Comparison of ENCODE assay signal across 9 cellular contexts in the genomic region with DNA sequence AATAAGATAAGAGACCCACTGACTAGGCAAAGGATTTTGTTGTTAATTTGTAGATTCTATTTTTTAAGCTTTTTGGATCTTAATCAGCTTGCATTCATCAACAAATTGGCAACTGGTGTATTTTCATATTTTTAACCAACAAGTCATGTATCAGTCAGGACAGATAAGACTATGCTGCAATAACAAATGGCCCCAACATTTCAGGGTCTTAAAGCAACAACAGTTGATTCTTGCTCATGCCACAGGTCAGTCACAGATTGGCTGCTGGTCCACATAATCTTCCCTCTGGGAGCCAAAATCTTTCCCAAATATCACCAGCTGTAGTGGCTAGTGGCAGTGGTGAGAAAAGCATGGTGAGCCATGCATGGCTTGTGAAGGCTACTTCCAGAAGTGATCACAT. TPM values are rescaled to one million over a fixed set of nuclear protein-coding genes. Genes with fewer than 3 reads are reported as not detected.
"Had no signal": no experiment of that assay in that cellular context is flagged by ENCODE, and none has a peak within 500 bp of the region (broad histone marks: within the 10 kb centered on the region; RNA-seq: fewer than 3 reads in every experiment).

No MANE protein-coding gene starts in this region.

- H3K27ac Mint-ChIP-seq: IgD-negative memory B cell had no signal

- ATAC-seq: K562 had no signal

- FAIRE-seq: HTR-8/SVneo, K562 had no signal

- DNase-seq: IMR-90, KBM-7, KG1 had no signal

- H3K4me3 ChIP-seq: K562 had no signal

- H3K36me3 Mint-ChIP-seq: IgD-negative memory B cell had no signal

- H3K4me3 Mint-ChIP-seq: IgD-negative memory B cell had no signal

- H3K27ac ChIP-seq: HL-60 had no signal

- H3K4me1 Mint-ChIP-seq: IgD-negative memory B cell had no signal

RNA-seq across cellular contexts. Expression of gene SERPINA12, which starts 21.9 kb away (rescaled TPM):
- total RNA-seq: HT-29, HT1080, IMR-90, K562 had no signal
- polyA plus RNA-seq: IgD-negative memory B cell, IMR-90, K562 had no signal

RNA-seq across cellular contexts. Expression of gene SERPINA4, which starts 30.1 kb away (rescaled TPM):
- total RNA-seq: HT1080, IMR-90, K562 had no signal
- polyA plus RNA-seq: IgD-negative memory B cell, IMR-90, K562 had no signal

RNA-seq across cellular contexts. Expression of gene SERPINA5, which starts 50.0 kb away (rescaled TPM):
- total RNA-seq: HT1080, IMR-90 had no signal
- polyA plus RNA-seq: IgD-negative memory B cell, IMR-90, K562 had no signal

RNA-seq across cellular contexts. Expression of gene SERPINA9, which starts 55.2 kb away (rescaled TPM):
- total RNA-seq: HT-29, HT1080, K562 had no signal
- polyA plus RNA-seq: K562 had no signal
